In genomic region chr4:98626350-98626749, GRCh38 we compare ENCODE assay signal across 8 cellular contexts. TPM values are rescaled to one million over a fixed set of nuclear protein-coding genes. Genes with fewer than 3 reads are reported as not detected.
DNase-seq lines count a peak whose midpoint lies in the region; ATAC-seq and TF ChIP-seq lines count a peak whose summit lies in the region.

No MANE protein-coding gene starts in this region.

- RAD21 ChIA-PET in HCT116 (lab: Charles Lee; ENCODE audit: low non-redundant PET in 1 of 2, low total read pairs in 2 of 2, uncharacterized antibody in 2 of 2, unreplicated experiment in 2 of 2) = interaction anchor here in 1 of 2 experiments (0.6 kb wide), 1 partner anchor 27 kb away, joined by 3 read pairs; no protein-coding TSS in a partner anchor

- ATAC-seq in HCT116 (peak; percentile 86), GM19035 (IDR thresholded peaks at IDR 0.05; ENCODE audit: unreplicated experiment) (no peak), GM19452 (IDR thresholded peaks at IDR 0.05; ENCODE audit: unreplicated experiment) (no peak)

- TF ChIP-seq POLR2A in HCT116 (IDR thresholded peaks at IDR 0.05; ENCODE audit: borderline replicate concordance, extremely low read depth, insufficient read depth, insufficient read length) = no peak

- no peak overlapping the region for H2AFZ ChIP-seq in HCT116 (ENCODE audit: low read depth, low read length, poor library complexity, severe bottlenecking)

- peak; percentile 93 for DNase-seq in A172 (ENCODE audit: low spot score)
- peak; percentile 92 for DNase-seq in HCT116 (ENCODE audit: low read depth, low spot score)
- peak in 1 of 2 donors; percentile 78 for DNase-seq in ascending aorta (ENCODE audit: low spot score in 2 of 2)
- DNase-seq in islet precursor cell = peak; percentile 90
- no peak for DNase-seq in NCI-H524 (lab: John Stamatoyannopoulos, UW)
- DNase-seq in AML-193 (lab: John Stamatoyannopoulos, UW) = no peak

- peak overlapping the region; percentile 76 for H3K4me2 ChIP-seq in HCT116 (ENCODE audit: low read length)

- CTCF ChIA-PET in HCT116 (lab: Charles Lee) = no interaction called here

- H3K9ac ChIP-seq in HCT116 (ENCODE audit: low read length) = peak overlapping the region; percentile 52

- H3K9me2 ChIP-seq in HCT116 (ENCODE audit: insufficient read depth) = no peaks in the 10 kb centered on the region

- intact Hi-C loops in HCT116 (cut with micrococcal nuclease) = loop anchor here (2.0 to 10.0 kb wide), 3 partner anchors 28 to 162 kb away; no protein-coding TSS in a partner anchor
- intact Hi-C loops in ascending aorta (cut with DNase I) = loop anchor here (2.0 kb wide), 1 partner anchor 32 kb away; the partner anchor contains the start of gene TSPAN5

- peak; percentile 41; the same call in 1 of the 2 replicates for TF ChIP-seq RAD21 in HCT116 (IDR thresholded peaks at IDR 0.05; ENCODE audit: low read depth)

- peaks cover 96% of the 10 kb centered on the region for H3K79me2 ChIP-seq in HCT116 (ENCODE audit: insufficient read depth, low read length)

- peak overlapping the region in 1 of 2 experiments; percentile 37; a peak in 2 of 4 replicates for H3K4me3 ChIP-seq in HCT116 (replicated peaks in 1 of 2; ENCODE audit: low read depth in 1 of 2, low read length in 2 of 2)
- no peak overlapping the region for H3K4me3 ChIP-seq in ascending aorta

- H3K36me3 ChIP-seq in HCT116 (ENCODE audit: control insufficient read depth in 1 of 2, insufficient read depth in 2 of 2, low read length in 2 of 2) (no peaks in the 10 kb centered on the region), ascending aorta (no peaks in the 10 kb centered on the region)

- BruUV-seq in HCT116 (replicated peaks; lab: Mats Ljungman, UMichigan) = no TSS peak

- TF ChIP-seq CTCF in HCT116 (IDR thresholded peaks at IDR 0.05 in 2 of 3, conservative IDR thresholded peaks at IDR 0.05 in 1 of 3; ENCODE audit: borderline replicate concordance in 1 of 3, insufficient read depth in 1 of 3, low read depth in 2 of 3, low read length in 2 of 3) (peak in 2 of 3 experiments; percentile 14 to 24; a peak in 1 of 6 replicates), ascending aorta (IDR thresholded peaks at IDR 0.05) (no peak)

- POLR2A ChIA-PET in HCT116 (lab: Charles Lee) = no interaction called here

- H3K4me1 ChIP-seq in HCT116 (ENCODE audit: control insufficient read depth in 1 of 2, insufficient read depth in 2 of 2, low read length in 2 of 2) = peaks cover 78 to 97% of the 10 kb centered on the region in 2 experiments
- H3K4me1 ChIP-seq in ascending aorta = peaks cover 0 to 18% of the 10 kb centered on the region in 2 donors

- no peaks in the 10 kb centered on the region for H4K20me1 ChIP-seq in HCT116 (ENCODE audit: insufficient read depth)

- no peaks in the 10 kb centered on the region for H3K9me3 ChIP-seq in HCT116 (ENCODE audit: control insufficient read depth in 1 of 2, insufficient read depth in 1 of 2, low read depth in 1 of 2, low read length in 2 of 2)
- no peaks in the 10 kb centered on the region for H3K9me3 ChIP-seq in ascending aorta

- H3K27me3 ChIP-seq in HCT116 (ENCODE audit: insufficient read depth, low read length) (no peaks in the 10 kb centered on the region), ascending aorta (no peaks in the 10 kb centered on the region)

- H3K27ac ChIP-seq in HCT116 (ENCODE audit: low read depth, low read length) = peak overlapping the region; percentile 87
- peak overlapping the region; percentile 68 to 72 for H3K27ac ChIP-seq in ascending aorta

TF ChIP-seq in HCT116, 20 proteins besides CTCF, POLR2A, EP300 and RAD21:
- TF ChIP-seq SRF (IDR thresholded peaks at IDR 0.05; ENCODE audit: low read depth) (0 out of 2 replicates have a peak, but pooled peaks have one; percentile 53), SP1 (IDR thresholded peaks at IDR 0.05; ENCODE audit: low read depth) (peak; percentile 92), CEBPB (IDR thresholded peaks at IDR 0.05; ENCODE audit: low read depth) (peak; percentile 78), ZNF274 (IDR thresholded peaks at IDR 0.05; ENCODE audit: low read depth, low read length) (no peak), EZH2 (IDR thresholded peaks at IDR 0.05) (no peak), REST (IDR thresholded peaks at IDR 0.05; ENCODE audit: low read depth) (no peak), ZBTB33 (IDR thresholded peaks at IDR 0.05; ENCODE audit: extremely low read depth, insufficient replicate concordance, low read length) (no peak), EZH2phosphoT487 (IDR thresholded peaks at IDR 0.05; ENCODE audit: borderline replicate concordance) (no peak), YY1 (IDR thresholded peaks at IDR 0.05; ENCODE audit: extremely low read depth, insufficient replicate concordance, low read depth, low read length) (no peak), CBX3 (IDR thresholded peaks at IDR 0.05; ENCODE audit: low read depth) (peak; percentile 93), SIN3A (IDR thresholded peaks at IDR 0.05; ENCODE audit: low read depth) (no peak), MAX (IDR thresholded peaks at IDR 0.05) (peak; percentile 57), TCF7L2 (IDR thresholded peaks at IDR 0.05; ENCODE audit: borderline replicate concordance, extremely low read depth, insufficient read depth, insufficient read length) (peak; percentile 86), FOSL1 (IDR thresholded peaks at IDR 0.05; ENCODE audit: low read depth) (peak; percentile 95), ELF1 (IDR thresholded peaks at IDR 0.05; ENCODE audit: borderline replicate concordance, low read depth) (no peak), JUND (IDR thresholded peaks at IDR 0.05) (peak; percentile 95), ATF3 (IDR thresholded peaks at IDR 0.05) (no peak), POLR2AphosphoS5 (IDR thresholded peaks at IDR 0.05; ENCODE audit: low read depth, low read length) (peak; percentile 70; the same call in 1 of the 2 replicates), EGR1 (IDR thresholded peaks at IDR 0.05; ENCODE audit: low read depth) (peak; percentile 60), ZFX (IDR thresholded peaks at IDR 0.05) (no peak)

RNA-seq across cellular contexts. Expression of gene TSPAN5, which starts 32.1 kb away (rescaled TPM):
- 8.8 and 18.4 TPM in 2 replicates for total RNA-seq in A172 (2014; rRNA removed; shearing (Covaris generic))
- 56.8 TPM for total RNA-seq in HCT116 (2021; ENCODE audit: unreplicated experiment)
- polyA plus RNA-seq in HCT116 (2012) = 26.5 and 37.8 TPM in 2 replicates
- total RNA-seq in ascending aorta = 5.2 TPM

Comparison
In these comparisons a context has a peak if more than half of its experiments do, and no peak if none do; other contexts are left out.
1. DNase-seq: peak in A172 (single experiment), HCT116 (single experiment) and islet precursor cell (single experiment); none in NCI-H524 (0 of 2) and AML-193 (0 of 2).
2. CTCF ChIP-seq: peak in HCT116 (2 of 3); none in ascending aorta (0 of 3).